Comparison of ENCODE assay signal across 8 cellular contexts in the genomic region with DNA sequence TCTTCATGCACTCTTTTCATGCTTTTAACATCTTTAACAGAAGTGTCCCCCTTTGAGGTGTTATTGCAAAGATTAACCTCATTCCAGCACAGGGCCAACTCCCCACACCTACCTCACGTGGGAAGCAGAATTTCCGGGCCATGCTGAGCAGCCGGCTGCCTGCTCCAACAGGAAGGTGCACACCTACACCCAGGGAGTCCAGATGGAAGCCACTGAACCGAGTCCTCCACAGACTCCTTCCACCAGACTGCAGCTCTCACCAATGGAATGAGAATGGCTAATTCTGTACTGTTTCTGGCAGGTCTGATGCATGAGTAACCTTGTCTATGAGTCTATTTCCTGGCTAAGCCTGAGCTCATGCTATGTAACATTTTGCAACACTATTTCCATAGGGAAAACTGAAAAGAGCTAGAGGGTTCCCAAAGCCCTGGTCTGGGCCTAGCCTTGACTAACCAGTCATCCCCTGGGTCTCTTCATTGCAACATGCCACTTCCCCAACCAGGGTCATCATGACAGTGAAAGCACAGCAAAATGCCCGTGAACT. TPM values are rescaled to one million over a fixed set of nuclear protein-coding genes. Genes with fewer than 3 reads are reported as not detected.
DNase-seq lines count a peak whose midpoint lies in the region; ATAC-seq and TF ChIP-seq lines count a peak whose summit lies in the region.

No MANE protein-coding gene starts in this region.

- intact Hi-C loops in dorsolateral prefrontal cortex (cut with DNase I): loop anchor here in 1 of 2 donors (10.0 kb wide), 1 partner anchor 75 kb away; the partner anchor contains the start of gene HES6

- peak overlapping the region in 4 of 10 experiments; percentile 2 to 46 (median 36); a peak in 5 of 20 replicates for H3K4me3 ChIP-seq in BLaER1 treated with 17β-estradiol and CSF1 and Interleukin-3, amounts not matched to agents 10 nM and 100 nM
- H3K4me3 ChIP-seq in dorsolateral prefrontal cortex: no peak overlapping the region

- peaks cover 20% of the 10 kb centered on the region for H3K36me3 Mint-ChIP-seq in neural crest cell (ENCODE audit: low read depth)

- peaks cover 66 to 90% (median 78%) of the 10 kb centered on the region in 11 experiments for H3K36me3 ChIP-seq in BLaER1 treated with 17β-estradiol and CSF1 and Interleukin-3, amounts not matched to agents 10 nM and 100 nM

- TF ChIP-seq CTCF in dorsolateral prefrontal cortex (IDR thresholded peaks at IDR 0.05 in 54 of 56, conservative IDR thresholded peaks at IDR 0.05 in 2 of 56; ENCODE audit: low read depth in 1 of 56, partially characterized antibody in 56 of 56) (no peak), neural crest cell (conservative IDR thresholded peaks at IDR 0.05) (no peak)

- H3K27me3 ChIP-seq in BLaER1 treated with 17β-estradiol and CSF1 and Interleukin-3, amounts not matched to agents 10 nM and 100 nM: no peaks in the 10 kb centered on the region
- H3K27me3 ChIP-seq in dorsolateral prefrontal cortex: no peaks in the 10 kb centered on the region

- peaks cover 15 to 60% (median 47%) of the 10 kb centered on the region in 10 experiments for H3K4me1 ChIP-seq in BLaER1 treated with 17β-estradiol and CSF1 and Interleukin-3, amounts not matched to agents 10 nM and 100 nM

- H4K20me1 ChIP-seq in BLaER1 treated with 17β-estradiol and CSF1 and Interleukin-3, amounts not matched to agents 10 nM and 100 nM: peaks cover 0 to 46% (median 0%) of the 10 kb centered on the region in 11 experiments; a peak in 7 of 22 replicates

- H3K4me1 Mint-ChIP-seq in neural crest cell: no peaks in the 10 kb centered on the region

- peak overlapping the region; percentile 81 for H3K27ac Mint-ChIP-seq in neural crest cell (ENCODE audit: unreplicated experiment)

- no peaks in the 10 kb centered on the region for H3K9me3 Mint-ChIP-seq in neural crest cell

- H3K9me3 ChIP-seq in BLaER1 treated with 17β-estradiol and CSF1 and Interleukin-3, amounts not matched to agents 10 nM and 100 nM (replicated peaks in 1 of 11): no peaks in the 10 kb centered on the region

- H3K27me3 Mint-ChIP-seq in neural crest cell (ENCODE audit: low read depth): peaks cover 14% of the 10 kb centered on the region

- no peak overlapping the region for H3K4me3 Mint-ChIP-seq in neural crest cell

- no peak for ATAC-seq in GM18907 (IDR thresholded peaks at IDR 0.05; ENCODE audit: unreplicated experiment)

- DNase-seq in NCI-H2171 treated with DMSO at 0.1 percent for 48 hours (lab: John Stamatoyannopoulos, UW) (peak; percentile 47), dorsolateral prefrontal cortex (peak in 7 of 10 donors; percentile 36 to 89 (median 60)), neural crest cell (ENCODE audit: low read depth, low spot score) (no peak), NCI-H1105 treated with DMSO at 0.1 percent for 48 hours (lab: John Stamatoyannopoulos, UW) (no peak), midbrain (lab: John Stamatoyannopoulos, UW) (no peak), NOMO-1 treated with DMSO at 0.1 percent for 48 hours (lab: John Stamatoyannopoulos, UW; ENCODE audit: unreplicated experiment) (no peak)

- H3K27ac ChIP-seq in BLaER1 treated with 17β-estradiol and CSF1 and Interleukin-3, amounts not matched to agents 10 nM and 100 nM: peak overlapping the region in 10 of 11 experiments; percentile 11 to 95 (median 86); a peak in 19 of 22 replicates
- peak overlapping the region in 57 of 59 donors; percentile 13 to 84 (median 66) for H3K27ac ChIP-seq in dorsolateral prefrontal cortex

- H3K9ac ChIP-seq in BLaER1 treated with 17β-estradiol and CSF1 and Interleukin-3, amounts not matched to agents 10 nM and 100 nM: peak overlapping the region in 8 of 11 experiments; percentile 51 to 80 (median 70); a peak in 16 of 22 replicates

- peak overlapping the region; percentile 29 to 91 (median 75); a peak in 21 of 22 replicates for H3K4me2 ChIP-seq in BLaER1 treated with 17β-estradiol and CSF1 and Interleukin-3, amounts not matched to agents 10 nM and 100 nM

RNA-seq across cellular contexts. Expression of gene ERFE, which starts 11.0 kb away (rescaled TPM):
- total RNA-seq in dorsolateral prefrontal cortex (1 to 10 TPM in 108 of 120 experiments, under 1 TPM in 12; 0.35 to 6.8 (median 2.2) TPM), neural crest cell (2.6 and 2.8 TPM in 2 replicates)

RNA-seq across cellular contexts. Expression of gene KLHL30, which starts 31.3 kb away (rescaled TPM):
- total RNA-seq in dorsolateral prefrontal cortex (1 to 10 TPM in 4 of 120 experiments, under 1 TPM in 69, not detected in 47; 0.10 to 1.5 (median 0.24) TPM), neural crest cell (0.23 and 0.25 TPM in 2 replicates)

RNA-seq across cellular contexts. Expression of gene ILKAP, which starts 33.7 kb away (rescaled TPM):
- total RNA-seq in dorsolateral prefrontal cortex: 10 to 100 TPM; 44.0 to 90.8 (median 62.7) TPM
- total RNA-seq in neural crest cell: 63.2 and 65.8 TPM in 2 replicates

Comparison
In these comparisons a context has a peak if more than half of its experiments do, and no peak if none do; other contexts are left out.
1. DNase-seq: peak in NCI-H2171 treated with DMSO at 0.1 percent for 48 hours (single experiment) and dorsolateral prefrontal cortex (7 of 10); none in neural crest cell (single experiment), NCI-H1105 treated with DMSO at 0.1 percent for 48 hours (single experiment), midbrain (single experiment) and NOMO-1 treated with DMSO at 0.1 percent for 48 hours (single experiment).